15 cellular contexts compared by ENCODE assay signal in the genomic region with DNA sequence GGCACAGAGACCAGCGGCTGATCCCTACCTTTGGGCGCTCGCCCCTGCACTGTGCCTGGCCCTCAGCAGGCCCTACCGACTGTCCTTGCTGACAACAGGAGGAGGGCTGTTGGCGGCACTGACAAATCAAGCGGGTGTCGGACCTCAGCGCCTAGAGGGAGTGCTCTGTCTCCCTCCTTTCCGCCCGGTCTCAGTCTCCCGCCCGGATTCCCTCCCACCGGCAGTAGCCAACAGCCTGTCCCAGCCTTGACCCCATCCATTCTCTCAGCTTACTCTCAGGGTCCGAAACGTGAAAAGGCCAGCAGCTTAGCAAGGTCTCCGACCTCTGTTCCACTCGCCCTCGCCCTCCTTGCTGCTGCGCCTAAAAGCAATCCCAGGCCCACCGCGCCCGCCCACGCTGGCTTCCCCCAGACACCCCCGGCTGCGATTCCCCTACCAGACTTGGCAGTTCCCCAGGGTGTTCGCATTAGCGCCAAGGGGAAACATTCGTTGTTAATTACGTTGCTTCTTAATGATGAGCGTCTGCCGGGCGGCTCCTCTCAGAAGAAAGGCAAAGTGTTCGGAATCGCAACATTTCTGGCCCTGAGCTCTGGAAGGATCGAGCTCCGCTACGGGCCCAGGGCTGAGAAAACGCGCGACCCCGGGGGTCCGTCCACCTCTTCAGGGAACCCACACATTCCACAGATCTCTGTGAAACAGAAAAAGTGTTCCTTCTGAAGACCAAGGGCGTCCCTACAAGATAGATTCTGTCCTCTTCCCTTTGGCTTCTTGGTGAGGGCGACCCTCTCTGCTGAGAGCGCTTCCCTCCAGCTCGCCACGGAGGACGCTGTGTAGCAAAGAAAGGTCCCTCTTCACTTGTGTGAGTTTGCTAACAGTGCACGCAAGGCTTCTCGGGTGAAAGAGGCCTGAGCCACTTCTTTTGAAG.
A peak's percentile ranks its signal among the peaks of the same experiment; 100 is the strongest.
DNase-seq lines count a peak whose midpoint lies in the region; ATAC-seq and TF ChIP-seq lines count a peak whose summit lies in the region.
"Had no signal": no experiment of that assay in that cellular context is flagged by ENCODE, and none has a peak within 500 bp of the region (broad histone marks: within the 10 kb centered on the region; RNA-seq: fewer than 3 reads in every experiment).

No MANE protein-coding gene starts in this region.

- DNase-seq in Right ventricle myocardium inferior (ENCODE audit: missing footprints): peak; percentile 70
- DNase-seq in cardiac septum (ENCODE audit: low spot score): no peak
- peak; percentile 51 to 52 for DNase-seq in heart right ventricle
- DNase-seq in aorta: peak in 1 of 2 donors; percentile 49
- DNase-seq in activated CD8-positive, alpha-beta T cell treated with anti-CD3 and anti-CD28 coated beads, Interleukin-2, amount 10 ng/mL, durations not matched to agents 7 days and 5 days: no peak
- no peak for DNase-seq in effector CD8-positive, alpha-beta T cell (lab: John Stamatoyannopoulos, UW)
- DNase-seq: activated CD4-positive, alpha-beta memory T cell treated with anti-CD3 and anti-CD28 coated beads, Interleukin-2, amount 10 ng/mL, durations not matched to agents 7 days and 5 days; EL; NCI-H510A treated with DMSO at 0.1 percent for 48 hours; stimulated activated CD4-positive, alpha-beta T cell treated with anti-CD3 and anti-CD28 coated beads, Interleukin-12 subunit alpha, Interleukin-12 subunit beta, amount 100 ng/mL, for 4 hours; stimulated activated naive B cell treated with anti-CD40 and anti-IgM and Interleukin-4, amounts not matched to agents 10 μg/mL and 1 μg/mL and 100 μg/mL, for 72 hours had no signal

- H3K4me3 ChIP-seq in heart right ventricle: peak overlapping the region in 7 of 10 donors; percentile 11 to 38 (median 32)
- H3K4me3 ChIP-seq in aorta (ENCODE audit: low read length in 2 of 2): no peak overlapping the region

- no peaks in the 10 kb centered on the region for H3K36me3 ChIP-seq in heart right ventricle
- no peaks in the 10 kb centered on the region for H3K36me3 ChIP-seq in aorta (ENCODE audit: control insufficient read depth in 1 of 2, insufficient read depth in 2 of 2, low read length in 1 of 2)

- peak in 1 of 9 donors; percentile 25 for TF ChIP-seq CTCF in heart right ventricle (IDR thresholded peaks at IDR 0.05)
- peak in 2 of 3 experiments; percentile 27 to 30 for TF ChIP-seq CTCF in nephron (IDR thresholded peaks at IDR 0.05; ENCODE audit: unreplicated experiment in 3 of 3)

- peaks cover 55% of the 10 kb centered on the region for H3K4me1 Mint-ChIP-seq in nephron
- H3K4me1 Mint-ChIP-seq in activated CD8-positive, alpha-beta T cell treated with anti-CD3 and anti-CD28 coated beads, Interleukin-2, amount 10 ng/mL, durations not matched to agents 7 days and 5 days (ENCODE audit: low read depth): no peaks in the 10 kb centered on the region
- H3K4me1 Mint-ChIP-seq: activated CD4-positive, alpha-beta memory T cell treated with anti-CD3 and anti-CD28 coated beads, Interleukin-2, amount 10 ng/mL, durations not matched to agents 7 days and 5 days; memory B cell; stimulated activated naive B cell treated with anti-CD40 and anti-IgM and Interleukin-4, amounts not matched to agents 10 μg/mL and 1 μg/mL and 100 μg/mL, for 72 hours had no signal

- H3K27me3 ChIP-seq in heart right ventricle (peaks cover 0 to 11% (median 6%) of the 10 kb centered on the region in 7 donors), aorta (ENCODE audit: control insufficient read depth in 1 of 2, insufficient read depth in 2 of 2, low read length in 1 of 2) (no peaks in the 10 kb centered on the region)

- WGBS in heart right ventricle, 2 donors: 33 to 37% methylated on average over 50 of the region's 50 CpGs
- 49 to 63% methylated on average over 50 of the region's 50 CpGs for WGBS in aorta, 2 donors

- peak overlapping the region; percentile 64 to 68 (median 66) for H3K4me3 Mint-ChIP-seq in nephron
- H3K4me3 Mint-ChIP-seq in activated CD8-positive, alpha-beta T cell treated with anti-CD3 and anti-CD28 coated beads, Interleukin-2, amount 10 ng/mL, durations not matched to agents 7 days and 5 days: no peak overlapping the region
- H3K4me3 Mint-ChIP-seq: activated CD4-positive, alpha-beta memory T cell treated with anti-CD3 and anti-CD28 coated beads, Interleukin-2, amount 10 ng/mL, durations not matched to agents 7 days and 5 days; memory B cell; stimulated activated naive B cell treated with anti-CD40 and anti-IgM and Interleukin-4, amounts not matched to agents 10 μg/mL and 1 μg/mL and 100 μg/mL, for 72 hours had no signal

- H3K27ac Mint-ChIP-seq in nephron: peak overlapping the region; percentile 96 to 99 (median 97)
- H3K27ac Mint-ChIP-seq in activated CD8-positive, alpha-beta T cell treated with anti-CD3 and anti-CD28 coated beads, Interleukin-2, amount 10 ng/mL, durations not matched to agents 7 days and 5 days: no peak overlapping the region
- H3K27ac Mint-ChIP-seq: activated CD4-positive, alpha-beta memory T cell treated with anti-CD3 and anti-CD28 coated beads, Interleukin-2, amount 10 ng/mL, durations not matched to agents 7 days and 5 days; memory B cell; stimulated activated naive B cell treated with anti-CD40 and anti-IgM and Interleukin-4, amounts not matched to agents 10 μg/mL and 1 μg/mL and 100 μg/mL, for 72 hours had no signal

- POLR2A ChIA-PET in activated CD8-positive, alpha-beta T cell treated with anti-CD3 and anti-CD28 coated beads, Interleukin-2, amount 10 ng/mL, durations not matched to agents 7 days and 5 days (lab: Charles Lee): no interaction called here

- intact Hi-C loops in Right ventricle myocardium inferior (cut with DNase I) (no loop called here), cardiac septum (cut with DNase I) (loop anchor here (5.0 kb wide), 1 partner anchor 145 kb away; a partner anchor contains a TSS), heart right ventricle (cut with DNase I) (loop anchor here in 1 of 10 donors (5.0 kb wide), 1 partner anchor 145 kb away; a partner anchor contains a TSS), aorta (cut with DNase I) (no loop called here)

- peaks cover 11% of the 10 kb centered on the region for H3K9me3 Mint-ChIP-seq in nephron
- no peaks in the 10 kb centered on the region for H3K9me3 Mint-ChIP-seq in activated CD8-positive, alpha-beta T cell treated with anti-CD3 and anti-CD28 coated beads, Interleukin-2, amount 10 ng/mL, durations not matched to agents 7 days and 5 days (ENCODE audit: insufficient read depth)
- H3K9me3 Mint-ChIP-seq: activated CD4-positive, alpha-beta memory T cell treated with anti-CD3 and anti-CD28 coated beads, Interleukin-2, amount 10 ng/mL, durations not matched to agents 7 days and 5 days had no signal

- H3K4me1 ChIP-seq in heart right ventricle (peaks cover 0 to 38% (median 13%) of the 10 kb centered on the region in 9 donors), aorta (ENCODE audit: control insufficient read depth in 1 of 2, insufficient read depth in 2 of 2, low read length in 2 of 2) (no peaks in the 10 kb centered on the region)

- peaks cover 8% of the 10 kb centered on the region for H3K36me3 Mint-ChIP-seq in nephron (ENCODE audit: low read depth)
- no peaks in the 10 kb centered on the region for H3K36me3 Mint-ChIP-seq in activated CD8-positive, alpha-beta T cell treated with anti-CD3 and anti-CD28 coated beads, Interleukin-2, amount 10 ng/mL, durations not matched to agents 7 days and 5 days (ENCODE audit: low read depth)
- H3K36me3 Mint-ChIP-seq: memory B cell; stimulated activated naive B cell treated with anti-CD40 and anti-IgM and Interleukin-4, amounts not matched to agents 10 μg/mL and 1 μg/mL and 100 μg/mL, for 72 hours had no signal

- H3K9me3 ChIP-seq in heart right ventricle (peaks cover 0 to 5% (median 0%) of the 10 kb centered on the region in 11 donors), aorta (ENCODE audit: control insufficient read depth, low read length) (no peaks in the 10 kb centered on the region)

- CTCF ChIA-PET in activated CD8-positive, alpha-beta T cell treated with anti-CD3 and anti-CD28 coated beads, Interleukin-2, amount 10 ng/mL, durations not matched to agents 7 days and 5 days (lab: Charles Lee): no interaction called here

- peak; percentile 78 for ATAC-seq in Right ventricle myocardium inferior
- ATAC-seq in heart right ventricle: peak; percentile 72 to 92 (median 84)
- ATAC-seq in aorta (ENCODE audit: low FRiP score): peak; percentile 64
- no peak for ATAC-seq in activated CD8-positive, alpha-beta T cell treated with anti-CD3 and anti-CD28 coated beads, Interleukin-2, amount 10 ng/mL, durations not matched to agents 7 days and 5 days
- ATAC-seq in GM21786 (IDR thresholded peaks at IDR 0.05; ENCODE audit: unreplicated experiment): no peak
- ATAC-seq: stimulated activated naive B cell treated with anti-CD40 and anti-IgM and Interleukin-4, amounts not matched to agents 10 μg/mL and 1 μg/mL and 100 μg/mL, for 72 hours had no signal

- no peaks in the 10 kb centered on the region for H3K27me3 Mint-ChIP-seq in nephron (ENCODE audit: low read depth)
- H3K27me3 Mint-ChIP-seq in activated CD8-positive, alpha-beta T cell treated with anti-CD3 and anti-CD28 coated beads, Interleukin-2, amount 10 ng/mL, durations not matched to agents 7 days and 5 days (ENCODE audit: low read depth): peaks cover 8% of the 10 kb centered on the region

- H3K27ac ChIP-seq in heart right ventricle (peak overlapping the region; percentile 34 to 88 (median 74)), aorta (ENCODE audit: low read depth in 1 of 2, low read length in 2 of 2) (no peak overlapping the region)
- H3K27ac ChIP-seq: epithelial cell of prostate had no signal

Comparison
In these comparisons a context has a peak if more than half of its experiments do, and no peak if none do; other contexts are left out.
1. DNase-seq: peak in Right ventricle myocardium inferior (single experiment) and heart right ventricle (2 of 2); none in cardiac septum (single experiment), activated CD8-positive, alpha-beta T cell treated with anti-CD3 and anti-CD28 coated beads, Interleukin-2, amount 10 ng/mL, durations not matched to agents 7 days and 5 days (single experiment) and effector CD8-positive, alpha-beta T cell (single experiment).
2. ATAC-seq: peak in Right ventricle myocardium inferior (single experiment), heart right ventricle (8 of 8) and aorta (single experiment); none in activated CD8-positive, alpha-beta T cell treated with anti-CD3 and anti-CD28 coated beads, Interleukin-2, amount 10 ng/mL, durations not matched to agents 7 days and 5 days (single experiment) and GM21786 (single experiment).
3. H3K27ac ChIP-seq: peak in heart right ventricle (10 of 10); none in aorta (0 of 2).
4. H3K4me3 ChIP-seq: peak in heart right ventricle (7 of 10); none in aorta (0 of 2).